1 cellular context compared by ENCODE assay signal in genomic region chr6:22709804-22710203, GRCh38.
TF ChIP-seq lines count a peak whose summit lies in the region.

No MANE protein-coding gene starts in this region.

TF ChIP-seq in GM12878, 131 proteins besides CTCF, POLR2A, EP300 and RAD21 (continued from another document):
- TF ChIP-seq HDAC6 (IDR thresholded peaks at IDR 0.05; ENCODE audit: unreplicated experiment) (no peak), HDGF (IDR thresholded peaks at IDR 0.05) (no peak), ZNF592 (IDR thresholded peaks at IDR 0.05) (no peak), BCL11A (IDR thresholded peaks at IDR 0.05; ENCODE audit: low read depth, low read length) (no peak), FOXK2 (IDR thresholded peaks at IDR 0.05) (no peak), KAT2A (conservative IDR thresholded peaks at IDR 0.05; ENCODE audit: control insufficient read depth, low read depth, low read length) (no peak), ZNF24 (IDR thresholded peaks at IDR 0.05) (no peak), CHD2 (IDR thresholded peaks at IDR 0.05; ENCODE audit: borderline replicate concordance, low read depth, low read length) (no peak)
TF ChIP-seq in GM12878: peak in this region for 0.
